Comparison of ENCODE assay signal across 26 cellular contexts in the genomic region with DNA sequence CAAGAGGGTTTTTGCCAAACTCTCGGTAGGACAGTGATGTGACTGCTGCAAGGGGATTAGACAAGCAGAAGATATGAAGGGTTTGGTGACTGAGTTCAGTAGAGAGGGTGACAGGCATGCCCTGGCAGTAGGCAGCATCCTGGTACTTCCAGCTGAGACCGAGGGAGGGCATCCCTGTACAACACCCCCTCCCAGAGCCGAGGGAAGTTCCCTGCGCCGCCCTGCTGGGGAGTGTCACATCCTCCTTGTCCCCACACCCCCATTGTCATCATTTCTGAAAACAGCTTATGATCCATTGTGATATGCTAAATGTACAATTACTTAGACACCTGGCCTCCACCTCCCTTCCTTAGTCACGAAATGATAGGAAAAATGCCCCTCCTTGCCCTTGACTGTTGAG.
"Had no signal": no experiment of that assay in that cellular context is flagged by ENCODE, and none has a peak within 500 bp of the region (broad histone marks: within the 10 kb centered on the region; RNA-seq: fewer than 3 reads in every experiment).

No MANE protein-coding gene starts in this region.

- H3K4me3 ChIP-seq: neural progenitor cell, prostate gland, right atrium auricular region, sigmoid colon, skin epidermis, suprapubic skin, thyroid gland, vagina had no signal

- H3K4me2 ChIP-seq: neural progenitor cell had no signal

- DNase-seq: dermis blood vessel endothelial cell; effector memory CD4-positive, alpha-beta T cell; erythroblast; esophagus squamous epithelium; foreskin melanocyte; glutamatergic neuron; kidney; mesenchymal stem cell; midbrain; naive thymus-derived CD4-positive, alpha-beta T cell; sigmoid colon; spleen; stimulated activated CD4-positive, alpha-beta T cell treated with anti-CD3 and anti-CD28 coated beads, Interleukin-4, amount 100 ng/mL, for 4 hours; stimulated activated naive CD8-positive, alpha-beta T cell treated with anti-CD3 and anti-CD28 coated beads, Interleukin-15, Interleukin-2, amounts not matched to agents 100 U/mL and 50 U/mL, for 24 hours; thyroid gland; trophoblast cell had no signal

- H3K4me1 ChIP-seq: esophagus squamous epithelium, neural progenitor cell, prostate gland, right atrium auricular region, sigmoid colon, spleen, suprapubic skin, thyroid gland, vagina had no signal

- H3K27me3 Mint-ChIP-seq: naive thymus-derived CD4-positive, alpha-beta T cell; stimulated activated memory B cell treated with anti-CD40 and anti-IgM and Interleukin-4, amounts not matched to agents 10 μg/mL and 1 μg/mL and 100 μg/mL, for 72 hours had no signal

- H3K4me3 Mint-ChIP-seq: naive thymus-derived CD4-positive, alpha-beta T cell; nephron; neural progenitor cell; stimulated activated memory B cell treated with anti-CD40 and anti-IgM and Interleukin-4, amounts not matched to agents 10 μg/mL and 1 μg/mL and 100 μg/mL, for 72 hours had no signal

- H2AFZ ChIP-seq: neural progenitor cell had no signal

- H3K9me3 ChIP-seq: prostate gland, thyroid gland had no signal

- ATAC-seq: left lobe of liver; naive thymus-derived CD4-positive, alpha-beta T cell; stimulated activated memory B cell treated with anti-CD40 and anti-IgM and Interleukin-4, amounts not matched to agents 10 μg/mL and 1 μg/mL and 100 μg/mL, for 72 hours; stimulated activated naive CD8-positive, alpha-beta T cell treated with anti-CD3 and anti-CD28 coated beads, Interleukin-15, Interleukin-2, amounts not matched to agents 100 U/mL and 50 U/mL, for 24 hours had no signal

- H3K27ac ChIP-seq: coronary artery, esophagus squamous epithelium, neural progenitor cell, prostate gland, right atrium auricular region, sigmoid colon, skin epidermis, spleen, suprapubic skin, thyroid gland, vagina had no signal

- H3K9ac ChIP-seq: neural progenitor cell had no signal

- H3K27ac Mint-ChIP-seq: nephron; neural progenitor cell; stimulated activated memory B cell treated with anti-CD40 and anti-IgM and Interleukin-4, amounts not matched to agents 10 μg/mL and 1 μg/mL and 100 μg/mL, for 72 hours had no signal

- H3K4me1 Mint-ChIP-seq: nephron; neural progenitor cell; stimulated activated memory B cell treated with anti-CD40 and anti-IgM and Interleukin-4, amounts not matched to agents 10 μg/mL and 1 μg/mL and 100 μg/mL, for 72 hours had no signal

- H3K27me3 ChIP-seq: esophagus squamous epithelium, neural progenitor cell, right atrium auricular region, sigmoid colon, spleen, suprapubic skin, thyroid gland, vagina had no signal
